ENCODE assay signal across 8 cellular contexts in genomic region chr7:76317782-76318487, GRCh38. TPM values are rescaled to one million over a fixed set of nuclear protein-coding genes. Genes with fewer than 3 reads are reported as not detected.
DNase-seq lines count a peak whose midpoint lies in the region; ATAC-seq lines count a peak whose summit lies in the region.

No MANE protein-coding gene starts in this region.

- H3K4me1 Mint-ChIP-seq in T-helper 17 cell, result peaks cover 23% of the 10 kb centered on the region

- peak overlapping the region; percentile 82 for H3K9ac ChIP-seq in rectal smooth muscle tissue (ENCODE audit: low read length)

- H3K36me3 ChIP-seq in rectal smooth muscle tissue (ENCODE audit: control insufficient read depth, insufficient read depth, low read length) (no peaks in the 10 kb centered on the region), aorta (ENCODE audit: control insufficient read depth in 1 of 2, insufficient read depth in 2 of 2, low read length in 1 of 2) (no peaks in the 10 kb centered on the region)

- DNase-seq in NCI-H1694 treated with DMSO at 0.1 percent for 48 hours (lab: John Stamatoyannopoulos, UW), result peak; percentile 96
- DNase-seq in T-helper 17 cell, result peak; percentile 90 to 94 (median 94)
- DNase-seq in anterior cingulate cortex (lab: John Stamatoyannopoulos, UW), result peak; percentile 82 to 99 (median 97)
- peak; percentile 98 to 100 (median 99) for DNase-seq in right cardiac atrium
- DNase-seq in aorta, result peak; percentile 99

- H3K27me3 Mint-ChIP-seq in T-helper 17 cell, result no peaks in the 10 kb centered on the region

- peak overlapping the region; percentile 97 for H3K4me3 Mint-ChIP-seq in T-helper 17 cell

- H3K27me3 ChIP-seq in right cardiac atrium (ENCODE audit: control insufficient read depth, insufficient read depth) (no peaks in the 10 kb centered on the region), rectal smooth muscle tissue (ENCODE audit: control insufficient read depth, insufficient read depth, low read length) (no peaks in the 10 kb centered on the region), aorta (ENCODE audit: control insufficient read depth in 1 of 2, insufficient read depth in 2 of 2, low read length in 1 of 2) (no peaks in the 10 kb centered on the region)

- peak overlapping the region; percentile 76 for H3K4me3 ChIP-seq in right cardiac atrium (ENCODE audit: low read length)
- H3K4me3 ChIP-seq in rectal smooth muscle tissue (ENCODE audit: low read length), result peak overlapping the region; percentile 92
- peak overlapping the region; percentile 16 to 69 for H3K4me3 ChIP-seq in aorta (ENCODE audit: low read length in 2 of 2)

- WGBS in right cardiac atrium, result under 1% methylated on average over 50 of the region's 50 CpGs
- WGBS in aorta, 2 donors, result 0 to 1% methylated on average over 48 to 50 of the region's 50 CpGs

- no peaks in the 10 kb centered on the region for H3K9me3 ChIP-seq in T-helper 17 cell (ENCODE audit: control insufficient read depth, low read length, poor library complexity, severe bottlenecking)
- no peaks in the 10 kb centered on the region for H3K9me3 ChIP-seq in right cardiac atrium (ENCODE audit: control insufficient read depth, low read length)
- H3K9me3 ChIP-seq in aorta (ENCODE audit: control insufficient read depth, low read length), result no peaks in the 10 kb centered on the region

- peaks cover 6% of the 10 kb centered on the region for H3K4me1 ChIP-seq in right cardiac atrium (ENCODE audit: control insufficient read depth, insufficient read depth, low read length)
- H3K4me1 ChIP-seq in rectal smooth muscle tissue (ENCODE audit: control insufficient read depth, insufficient read depth, low read length), result peaks cover 8% of the 10 kb centered on the region
- H3K4me1 ChIP-seq in aorta (ENCODE audit: control insufficient read depth in 1 of 2, insufficient read depth in 2 of 2, low read length in 2 of 2), result peaks cover 0 to 7% of the 10 kb centered on the region in 2 donors

- intact Hi-C loops in right cardiac atrium (cut with DNase I) (loop anchor here in 3 of 4 donors (5.0 to 10.0 kb wide), 2 partner anchors 39 to 143 kb away; partner anchors contain the start of gene YWHAG (in 2 of the 3)), aorta (cut with DNase I) (loop anchor here in 1 of 2 donors (1.0 to 5.0 kb wide), 4 partner anchors 24 to 74 kb away; partner anchors contain the start of gene YWHAG)

- H3K36me3 Mint-ChIP-seq in T-helper 17 cell (ENCODE audit: low read depth), result no peaks in the 10 kb centered on the region

- peak overlapping the region; percentile 97 for H3K27ac Mint-ChIP-seq in T-helper 17 cell

- ATAC-seq in GM18498 (IDR thresholded peaks at IDR 0.05; ENCODE audit: unreplicated experiment), result peak; percentile 94
- peak; percentile 91 for ATAC-seq in HG02885 (IDR thresholded peaks at IDR 0.05; ENCODE audit: poor library complexity, unreplicated experiment)
- ATAC-seq in T-helper 17 cell, result peak; percentile 94
- ATAC-seq in right cardiac atrium, result peak; percentile 95 to 97
- peak; percentile 96 for ATAC-seq in aorta (ENCODE audit: low FRiP score)

- peak overlapping the region; percentile 97 for H3K27ac ChIP-seq in right cardiac atrium (ENCODE audit: low read length)
- peak overlapping the region; percentile 89 for H3K27ac ChIP-seq in rectal smooth muscle tissue (ENCODE audit: low read depth, low read length)
- peak overlapping the region; percentile 81 to 85 for H3K27ac ChIP-seq in aorta (ENCODE audit: low read depth in 1 of 2, low read length in 2 of 2)

RNA-seq across cellular contexts. Expression of gene HSPB1, which starts 15.5 kb away (rescaled TPM):
- total RNA-seq in T-helper 17 cell (10 to 100 TPM; 25.8 to 33.2 TPM), right cardiac atrium (1,000 to 10,000 TPM; 1,069 to 1,850 (median 1,464) TPM), aorta (1,000 to 10,000 TPM; 1,225 to 2,295 TPM)
- polyA plus RNA-seq in right cardiac atrium (2,464 TPM), aorta (1,000 to 10,000 TPM in 1 of 2 donors, 100 to 1,000 TPM in 1; 742 to 1,817 TPM)

RNA-seq across cellular contexts. Expression of gene YWHAG, which starts 40.9 kb away (rescaled TPM):
- 10 to 100 TPM; 26.0 to 32.7 TPM for total RNA-seq in T-helper 17 cell
- total RNA-seq in right cardiac atrium, result 100 to 1,000 TPM; 209 to 282 (median 253) TPM
- 139 TPM for polyA plus RNA-seq in right cardiac atrium
- total RNA-seq in aorta, result 100 to 1,000 TPM; 104 to 121 TPM
- 10 to 100 TPM; 40.0 to 58.2 TPM for polyA plus RNA-seq in aorta

Comparison
In these comparisons a context has a peak if more than half of its experiments do, and no peak if none do; other contexts are left out.
1. Peak in every context shown above with its lines: DNase-seq, ATAC-seq, H3K4me3 ChIP-seq and H3K27ac ChIP-seq.
2. RNA of gene HSPB1, which starts 15.5 kb away (total RNA-seq): 1,225 to 2,295 TPM in aorta and 1,069 to 1,850 TPM in right cardiac atrium; 25.8 to 33.2 TPM in T-helper 17 cell; every median in the first group is over 10 times any median in the second.